Comparison of ENCODE assay signal across 23 cellular contexts in the genomic region with DNA sequence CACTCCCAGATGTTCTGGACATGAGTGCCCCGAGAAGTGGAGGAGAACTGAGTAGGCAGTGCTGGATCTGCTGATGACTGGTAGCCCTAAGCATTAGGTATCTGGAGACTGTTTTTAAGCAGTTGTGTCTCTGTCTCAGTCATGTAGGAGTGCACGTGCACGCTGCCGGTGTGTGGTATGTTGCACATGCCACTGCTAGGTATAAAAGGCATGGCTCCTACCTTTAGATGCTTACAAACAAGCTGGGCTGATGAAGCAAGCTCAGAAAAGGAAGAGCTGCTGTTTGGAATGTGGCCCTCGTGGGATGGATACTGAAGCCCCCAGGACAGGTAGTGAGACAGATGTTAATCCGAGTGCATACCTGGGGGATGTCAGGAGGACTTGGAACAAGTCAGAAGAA.
"Had no signal": no experiment of that assay in that cellular context is flagged by ENCODE, and none has a peak within 500 bp of the region (broad histone marks: within the 10 kb centered on the region; RNA-seq: fewer than 3 reads in every experiment).

No MANE protein-coding gene starts in this region.

- H3K4me3 ChIP-seq: dorsolateral prefrontal cortex, gastrocnemius medialis, lung, mucosa of descending colon, prostate gland, skin epidermis, spleen, suprapubic skin, transverse colon had no signal

- H3K27ac ChIP-seq: dorsolateral prefrontal cortex, epithelial cell of prostate, gastrocnemius medialis, prostate gland, skin epidermis, spleen, suprapubic skin, transverse colon had no signal

- H3K4me1 ChIP-seq: gastrocnemius medialis, prostate gland, suprapubic skin, transverse colon had no signal

- DNase-seq: cerebellar nuclear complex; dorsolateral prefrontal cortex; effector CD8-positive, alpha-beta T cell; endodermal cell; foreskin fibroblast; gastrocnemius medialis; head of caudate nucleus; kidney; mesenchymal stem cell; mucosa of descending colon; naive B cell; right cardiac atrium; spleen; stimulated activated naive B cell treated with anti-CD40 and anti-IgM and Interleukin-4, amounts not matched to agents 10 μg/mL and 1 μg/mL and 100 μg/mL, for 72 hours; transverse colon had no signal

- H3K9me3 ChIP-seq: gastrocnemius medialis, mucosa of descending colon, prostate gland, spleen, suprapubic skin, transverse colon had no signal

- H3K36me3 ChIP-seq: prostate gland had no signal

- ATAC-seq: esophagus mucosa; gastrocnemius medialis; left lobe of liver; natural killer cell treated with Interleukin-12 subunit alpha and Interleukin-12 subunit beta and Interleukin-15 and Interleukin-18, amount 100 ng/mL, for 72 hours; right cardiac atrium; stimulated activated naive B cell treated with anti-CD40 and anti-IgM and Interleukin-4, amounts not matched to agents 10 μg/mL and 1 μg/mL and 100 μg/mL, for 72 hours had no signal

- H3K27me3 ChIP-seq: dorsolateral prefrontal cortex, gastrocnemius medialis, spleen, suprapubic skin, transverse colon had no signal
